Comparison of ENCODE assay signal across 1 cellular context in genomic region chr10:29687411-29688160, GRCh38.
TF ChIP-seq lines count a peak whose summit lies in the region.

No MANE protein-coding gene starts in this region.

TF ChIP-seq in SK-N-SH treated with all-trans-retinoic acid at 6 μM for 48 hours, 23 proteins besides CTCF, POLR2A, EP300 and RAD21 (continued from another document):
- TF ChIP-seq PPARA (CRISPR knock-in tag; IDR thresholded peaks at IDR 0.05; ENCODE audit: borderline replicate concordance) (no peak), TOX (CRISPR knock-in tag; IDR thresholded peaks at IDR 0.05; ENCODE audit: borderline replicate concordance) (no peak), PATZ1 (CRISPR knock-in tag; IDR thresholded peaks at IDR 0.05; ENCODE audit: borderline replicate concordance) (no peak), CREB5 (CRISPR knock-in tag; IDR thresholded peaks at IDR 0.05; ENCODE audit: low read depth) (no peak), ZC3H10 (CRISPR knock-in tag; IDR thresholded peaks at IDR 0.05) (no peak), ZNF8 (CRISPR knock-in tag; IDR thresholded peaks at IDR 0.05) (no peak)
